1 cellular context compared by ENCODE assay signal in genomic region chr6:6684365-6684833, GRCh38.
A peak's percentile ranks its signal among the peaks of the same experiment; 100 is the strongest.
TF ChIP-seq lines count a peak whose summit lies in the region.

No MANE protein-coding gene starts in this region.

TF ChIP-seq in K562, 482 proteins besides CTCF, POLR2A, EP300 and RAD21 (continued from another document and continues in another):
- no peak for TF ChIP-seq CLOCK (CRISPR knock-in tag; IDR thresholded peaks at IDR 0.05; ENCODE audit: borderline replicate concordance)
- no peak for TF ChIP-seq HCFC1 (IDR thresholded peaks at IDR 0.05; ENCODE audit: low read depth, low read length)
- TF ChIP-seq MAX (CRISPR knock-in tag; IDR thresholded peaks at IDR 0.05): peak; percentile 88
- no peak for TF ChIP-seq ZNF395 (CRISPR knock-in tag; IDR thresholded peaks at IDR 0.05)
- TF ChIP-seq ASH1L (IDR thresholded peaks at IDR 0.05; ENCODE audit: borderline replicate concordance, low read depth, partially characterized antibody): no peak
- TF ChIP-seq USF2 (CRISPR knock-in tag; IDR thresholded peaks at IDR 0.05): peak; percentile 84
- peak; percentile 95 for TF ChIP-seq CREM (IDR thresholded peaks at IDR 0.05; ENCODE audit: low read depth)
- no peak for TF ChIP-seq PHB (CRISPR knock-in tag; IDR thresholded peaks at IDR 0.05)
- TF ChIP-seq CBFB (CRISPR knock-in tag; IDR thresholded peaks at IDR 0.05): peak; percentile 96
- 0 out of 2 replicates have a peak, but pooled peaks have one; percentile 32 for TF ChIP-seq ZBTB17 (CRISPR knock-in tag; IDR thresholded peaks at IDR 0.05)
- TF ChIP-seq ZNF23 (CRISPR knock-in tag; IDR thresholded peaks at IDR 0.05): no peak
- TF ChIP-seq ZMIZ1 (IDR thresholded peaks at IDR 0.05; ENCODE audit: low read depth in 2 of 2, low read length in 2 of 2): peak in 1 of 2 experiments; percentile 75; a peak in 2 of 4 replicates
- no peak for TF ChIP-seq MXD1 (CRISPR knock-in tag; IDR thresholded peaks at IDR 0.05; ENCODE audit: borderline replicate concordance, poor library complexity, severe bottlenecking)
- no peak for TF ChIP-seq ZNF695 (CRISPR knock-in tag; IDR thresholded peaks at IDR 0.05)
- no peak for TF ChIP-seq ETS1 (conservative IDR thresholded peaks at IDR 0.05; ENCODE audit: control insufficient read depth, low read depth, low read length)
- no peak for TF ChIP-seq CGGBP1 (CRISPR knock-in tag; IDR thresholded peaks at IDR 0.05)
- no peak for TF ChIP-seq MCM7 (IDR thresholded peaks at IDR 0.05)
- TF ChIP-seq ZNF165 (CRISPR knock-in tag; IDR thresholded peaks at IDR 0.05; ENCODE audit: borderline replicate concordance): no peak
- peak; percentile 75 for TF ChIP-seq ATF7 (IDR thresholded peaks at IDR 0.05)
- TF ChIP-seq RBM14 (IDR thresholded peaks at IDR 0.05; ENCODE audit: borderline replicate concordance, insufficient read depth, low read depth, low read length): no peak
- no peak for TF ChIP-seq HMG20B (CRISPR knock-in tag; IDR thresholded peaks at IDR 0.05)
- peak; percentile 56 for TF ChIP-seq TAF9B (IDR thresholded peaks at IDR 0.05; ENCODE audit: partially characterized antibody)
- peak; percentile 87 for TF ChIP-seq GATAD2A (IDR thresholded peaks at IDR 0.05)
- TF ChIP-seq RBBP5 (IDR thresholded peaks at IDR 0.05; ENCODE audit: borderline replicate concordance, insufficient read depth, low read length, poor library complexity, severe bottlenecking): no peak
- peak; percentile 75 for TF ChIP-seq HDAC2 (IDR thresholded peaks at IDR 0.05)
- TF ChIP-seq ATF2 (CRISPR knock-in tag; IDR thresholded peaks at IDR 0.05): no peak
- TF ChIP-seq MAFG (tag; conservative IDR thresholded peaks at IDR 0.05): no peak
- TF ChIP-seq ZNF77 (CRISPR knock-in tag; IDR thresholded peaks at IDR 0.05): no peak
- peak; percentile 68 to 76; a peak in 2 of 4 replicates for TF ChIP-seq ARNT (IDR thresholded peaks at IDR 0.05)
- TF ChIP-seq CBX5 (IDR thresholded peaks at IDR 0.05; ENCODE audit: borderline replicate concordance, low read depth): no peak
- TF ChIP-seq MLX (CRISPR knock-in tag; conservative IDR thresholded peaks at IDR 0.05): no peak
- 0 out of 2 replicates have a peak, but pooled peaks have one; percentile 63 for TF ChIP-seq ZNF766 (CRISPR knock-in tag; conservative IDR thresholded peaks at IDR 0.05)
- TF ChIP-seq ZKSCAN8 (CRISPR knock-in tag; IDR thresholded peaks at IDR 0.05): no peak
- TF ChIP-seq PYGO2 (tag; IDR thresholded peaks at IDR 0.05): no peak
- TF ChIP-seq SRF (CRISPR knock-in tag; IDR thresholded peaks at IDR 0.05): no peak
- TF ChIP-seq HIVEP1 (CRISPR knock-in tag; IDR thresholded peaks at IDR 0.05): no peak
- no peak for TF ChIP-seq SNRNP70 (optimal IDR thresholded peaks at IDR 0.05; ENCODE audit: low read depth, low read length)
- TF ChIP-seq FOXJ3 (CRISPR knock-in tag; IDR thresholded peaks at IDR 0.05): no peak
- no peak for TF ChIP-seq HSF4 (CRISPR knock-in tag; IDR thresholded peaks at IDR 0.05; ENCODE audit: borderline replicate concordance)
- TF ChIP-seq WHSC1 (IDR thresholded peaks at IDR 0.05; ENCODE audit: low read length): no peak
- no peak; the same call in 1 of the 2 replicates for TF ChIP-seq CHAMP1 (IDR thresholded peaks at IDR 0.05)
- 0 out of 2 replicates have a peak, but pooled peaks have one; percentile 45 for TF ChIP-seq ZNF644 (tag; IDR thresholded peaks at IDR 0.05; ENCODE audit: low read depth)
- TF ChIP-seq DNMT1 (IDR thresholded peaks at IDR 0.05): no peak
- TF ChIP-seq NUFIP1 (IDR thresholded peaks at IDR 0.05; ENCODE audit: partially characterized antibody): no peak
- no peak for TF ChIP-seq ZNF511 (CRISPR knock-in tag; IDR thresholded peaks at IDR 0.05)
- TF ChIP-seq NR2C1 (IDR thresholded peaks at IDR 0.05): no peak; the same call in 1 of the 2 replicates
- no peak for TF ChIP-seq NR2C1 (tag; IDR thresholded peaks at IDR 0.05)
- TF ChIP-seq ZC3H8 (IDR thresholded peaks at IDR 0.05): no peak
- no peak for TF ChIP-seq ZNF57 (CRISPR knock-in tag; IDR thresholded peaks at IDR 0.05)
- peak; percentile 69 for TF ChIP-seq FOXM1 (IDR thresholded peaks at IDR 0.05; ENCODE audit: low read depth)
- TF ChIP-seq FOXM1 (CRISPR knock-in tag; IDR thresholded peaks at IDR 0.05; ENCODE audit: low read depth): no peak
- TF ChIP-seq RBM17 (IDR thresholded peaks at IDR 0.05; ENCODE audit: borderline replicate concordance, low read depth, low read length): no peak
- no peak for TF ChIP-seq ZNF655 (CRISPR knock-in tag; IDR thresholded peaks at IDR 0.05)
- TF ChIP-seq KDM1A (IDR thresholded peaks at IDR 0.05): peak; percentile 87 to 89
- TF ChIP-seq ZNF717 (CRISPR knock-in tag; IDR thresholded peaks at IDR 0.05): no peak
